ENCODE assay signal across 2 cellular contexts in the genomic region with DNA sequence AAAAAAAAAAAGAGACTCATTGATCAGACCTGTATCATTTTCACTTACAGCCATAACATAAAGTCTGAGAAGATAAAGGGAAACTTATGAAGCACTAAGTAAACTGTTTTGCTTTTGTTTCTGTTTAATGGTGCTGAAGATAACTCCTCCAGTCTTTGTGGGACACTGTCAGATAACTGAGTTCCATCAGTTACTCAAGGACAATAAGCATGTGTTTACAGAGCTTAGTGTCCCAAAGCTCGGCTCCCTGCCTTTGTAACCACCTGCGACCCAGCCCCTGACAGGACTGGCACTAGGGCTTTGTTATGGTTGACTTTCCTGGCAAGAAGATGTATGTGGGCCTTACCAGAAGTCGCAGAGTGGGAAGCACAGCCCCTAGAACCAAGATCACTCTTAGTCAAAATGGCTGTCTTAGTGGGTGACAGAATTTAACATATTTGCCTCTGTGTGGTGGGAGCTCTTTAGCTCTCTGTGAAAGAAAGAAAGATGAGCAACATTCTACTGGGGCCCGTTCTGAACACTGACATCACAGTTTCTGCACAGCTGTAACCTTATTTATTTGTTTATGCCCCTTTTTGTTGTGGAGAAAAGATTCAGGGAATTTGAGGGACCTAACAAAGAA.
TF ChIP-seq lines count a peak whose summit lies in the region.

No MANE protein-coding gene starts in this region.

TF ChIP-seq in HepG2, 621 proteins besides CTCF, POLR2A, EP300 and RAD21 (continued from another document):
- no peak for TF ChIP-seq ZBTB10 (CRISPR knock-in tag; IDR thresholded peaks at IDR 0.05; ENCODE audit: borderline replicate concordance)
- peak; percentile 58; the same call in 1 of the 2 replicates for TF ChIP-seq ZNF317 (CRISPR knock-in tag; IDR thresholded peaks at IDR 0.05)
- no peak for TF ChIP-seq SOX6 (IDR thresholded peaks at IDR 0.05)
- TF ChIP-seq SOX6 (CRISPR knock-in tag; IDR thresholded peaks at IDR 0.05), result 0 out of 2 replicates have a peak, but pooled peaks have one; percentile 30
- no peak for TF ChIP-seq FOXP1 (IDR thresholded peaks at IDR 0.05)
- TF ChIP-seq FOXP1 (CRISPR knock-in tag; IDR thresholded peaks at IDR 0.05), result 0 out of 2 replicates have a peak, but pooled peaks have one; percentile 16
- no peak for TF ChIP-seq SOX13 (IDR thresholded peaks at IDR 0.05)
- TF ChIP-seq SOX13 (CRISPR knock-in tag; conservative IDR thresholded peaks at IDR 0.05 in 1 of 2, IDR thresholded peaks at IDR 0.05 in 1 of 2), result peak in 1 of 2 experiments; percentile 71; a peak in 2 of 4 replicates
- no peak for TF ChIP-seq ZNF318 (CRISPR knock-in tag; IDR thresholded peaks at IDR 0.05)
TF ChIP-seq in HepG2: peak in this region for 5.

TF ChIP-seq in endothelial cell of umbilical vein, 7 proteins besides CTCF, POLR2A, EP300 and RAD21 (continued from another document):
- TF ChIP-seq, protein P1, sequence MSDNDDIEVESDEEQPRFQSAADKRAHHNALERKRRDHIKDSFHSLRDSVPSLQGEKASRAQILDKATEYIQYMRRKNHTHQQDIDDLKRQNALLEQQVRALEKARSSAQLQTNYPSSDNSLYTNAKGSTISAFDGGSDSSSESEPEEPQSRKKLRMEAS (IDR thresholded peaks at IDR 0.05; ENCODE audit: insufficient read depth, insufficient read length), result no peak
- TF ChIP-seq EZH2 (IDR thresholded peaks at IDR 0.05; ENCODE audit: borderline replicate concordance, low read depth, low read length, severe bottlenecking) (no peak), GATA2 (IDR thresholded peaks at IDR 0.05; ENCODE audit: insufficient read depth, insufficient read length, low read depth, low read length) (no peak), JUN (IDR thresholded peaks at IDR 0.05; ENCODE audit: borderline replicate concordance, insufficient read depth, insufficient read length, low read depth) (no peak)
